1 cellular context compared by ENCODE assay signal in genomic region chr17:28811594-28812135, GRCh38.
TF ChIP-seq lines count a peak whose summit lies in the region.

No MANE protein-coding gene starts in this region.

TF ChIP-seq in K562, 482 proteins besides CTCF, POLR2A, EP300 and RAD21 (continued from another document):
- no peak for TF ChIP-seq NKRF (IDR thresholded peaks at IDR 0.05; ENCODE audit: borderline replicate concordance)
- no peak for TF ChIP-seq ZFP30 (CRISPR knock-in tag; IDR thresholded peaks at IDR 0.05; ENCODE audit: borderline replicate concordance)
- peak; percentile 61 for TF ChIP-seq FOSL1 (tag; conservative IDR thresholded peaks at IDR 0.05)
- TF ChIP-seq KAT7 (CRISPR knock-in tag; IDR thresholded peaks at IDR 0.05; ENCODE audit: borderline replicate concordance): no peak
- no peak for TF ChIP-seq GABPB1 (CRISPR knock-in tag; IDR thresholded peaks at IDR 0.05)
- no peak for TF ChIP-seq YBX1 (IDR thresholded peaks at IDR 0.05)
- TF ChIP-seq BDP1 (IDR thresholded peaks at IDR 0.05; ENCODE audit: insufficient read depth, insufficient read length): no peak
- TF ChIP-seq USF2 (CRISPR knock-in tag; IDR thresholded peaks at IDR 0.05): no peak
- TF ChIP-seq E2F5 (CRISPR knock-in tag; IDR thresholded peaks at IDR 0.05): no peak
